Comparison of ENCODE assay signal across 9 cellular contexts in the genomic region with DNA sequence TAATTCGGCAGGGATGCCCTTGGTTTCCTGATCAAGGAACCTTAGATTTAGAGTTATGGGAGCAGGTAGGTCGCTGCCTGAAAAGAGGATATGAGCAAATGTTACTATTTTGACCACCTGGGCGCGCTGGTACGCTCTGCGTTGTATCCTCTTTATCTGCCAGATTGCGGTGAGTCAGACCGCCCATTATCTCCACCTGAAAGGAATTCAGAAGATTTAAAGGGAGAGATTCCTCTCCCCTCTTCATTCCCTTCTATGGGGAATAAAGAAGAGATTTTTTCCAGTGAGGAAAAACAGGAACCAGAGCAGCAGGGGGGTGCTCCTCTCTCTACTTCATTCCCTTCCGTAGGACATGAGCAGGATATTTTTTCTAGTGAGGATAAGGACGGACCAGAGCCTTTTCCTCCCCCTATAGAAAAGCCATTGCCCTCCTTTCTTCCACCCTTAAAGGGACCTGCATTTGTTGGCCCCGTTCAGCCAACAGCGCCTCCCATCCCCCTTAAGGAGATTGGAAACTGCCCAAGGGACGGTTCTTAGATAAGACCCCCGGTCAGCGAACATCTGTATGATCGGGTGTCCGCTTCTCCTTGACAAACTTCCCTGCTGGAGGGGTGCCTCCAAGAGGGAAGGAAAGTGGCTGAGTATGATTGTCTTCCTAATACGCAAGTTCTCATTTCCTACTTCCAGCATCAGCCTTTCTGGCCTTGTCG. TPM values are rescaled to one million over a fixed set of nuclear protein-coding genes. Genes with fewer than 3 reads are reported as not detected.
DNase-seq lines count a peak whose midpoint lies in the region; ATAC-seq lines count a peak whose summit lies in the region.
"Had no signal": no experiment of that assay in that cellular context is flagged by ENCODE, and none has a peak within 500 bp of the region (broad histone marks: within the 10 kb centered on the region; RNA-seq: fewer than 3 reads in every experiment).

No MANE protein-coding gene starts in this region.

- ATAC-seq in GM18498 (IDR thresholded peaks at IDR 0.05; ENCODE audit: unreplicated experiment): peak; percentile 26
- peak; percentile 37 for ATAC-seq in activated naive CD8-positive, alpha-beta T cell treated with anti-CD3 and anti-CD28 coated beads, Interleukin-2, amount 10 ng/mL, durations not matched to agents 7 days and 5 days (ENCODE audit: low read depth)
- ATAC-seq in GM21576 (IDR thresholded peaks at IDR 0.05; ENCODE audit: unreplicated experiment): no peak

- no peaks in the 10 kb centered on the region for H3K9me3 Mint-ChIP-seq in activated naive CD8-positive, alpha-beta T cell treated with anti-CD3 and anti-CD28 coated beads, Interleukin-2, amount 10 ng/mL, durations not matched to agents 7 days and 5 days

- peaks cover 41% of the 10 kb centered on the region for H3K4me1 ChIP-seq in HUES6 (ENCODE audit: control insufficient read depth, insufficient read depth, low read length)
- peaks cover 0 to 14% (median 5%) of the 10 kb centered on the region in 5 donors for H3K4me1 ChIP-seq in subcutaneous abdominal adipose tissue (ENCODE audit: control insufficient read depth in 5 of 5, insufficient read depth in 5 of 5, low read length in 5 of 5)

- H3K4me3 ChIP-seq in HUES6 (ENCODE audit: low read depth, low read length) (peak overlapping the region; percentile 61), subcutaneous abdominal adipose tissue (ENCODE audit: low read depth in 1 of 5, low read length in 5 of 5) (peak overlapping the region in 4 of 5 donors; percentile 29 to 59 (median 52))

- peaks cover 2% of the 10 kb centered on the region; the same call in 1 of the 2 replicates for H3K9me3 ChIP-seq in HUES6 (ENCODE audit: control insufficient read depth, insufficient read depth, low read depth, low read length)
- H3K9me3 ChIP-seq in subcutaneous abdominal adipose tissue (ENCODE audit: control insufficient read depth in 5 of 5, low read length in 5 of 5): no peaks in the 10 kb centered on the region

- no peak overlapping the region for H3K27ac Mint-ChIP-seq in activated naive CD8-positive, alpha-beta T cell treated with anti-CD3 and anti-CD28 coated beads, Interleukin-2, amount 10 ng/mL, durations not matched to agents 7 days and 5 days

- POLR2A ChIA-PET in activated naive CD8-positive, alpha-beta T cell treated with anti-CD3 and anti-CD28 coated beads, Interleukin-2, amount 10 ng/mL, durations not matched to agents 7 days and 5 days (lab: Charles Lee): interaction anchor here (0.7 to 1.4 kb wide), 2 partner anchors 107 to 123 kb away, joined by 3 to 4 read pairs; a partner anchor contains a TSS

- H3K27me3 Mint-ChIP-seq in activated naive CD8-positive, alpha-beta T cell treated with anti-CD3 and anti-CD28 coated beads, Interleukin-2, amount 10 ng/mL, durations not matched to agents 7 days and 5 days: peaks cover 19% of the 10 kb centered on the region

- peak overlapping the region; percentile 91 for H3K4me3 Mint-ChIP-seq in activated naive CD8-positive, alpha-beta T cell treated with anti-CD3 and anti-CD28 coated beads, Interleukin-2, amount 10 ng/mL, durations not matched to agents 7 days and 5 days

- H3K27me3 ChIP-seq in HUES6 (ENCODE audit: control insufficient read depth, insufficient read depth, low read length) (no peaks in the 10 kb centered on the region), subcutaneous abdominal adipose tissue (ENCODE audit: control insufficient read depth in 5 of 5, insufficient read depth in 4 of 5, low read length in 5 of 5) (no peaks in the 10 kb centered on the region)

- H3K9ac ChIP-seq in HUES6 (ENCODE audit: low read length) (peak overlapping the region; percentile 83), subcutaneous abdominal adipose tissue (ENCODE audit: low read length in 5 of 5) (peak overlapping the region in 1 of 5 donors; percentile 30)

- no peaks in the 10 kb centered on the region for H3K36me3 Mint-ChIP-seq in activated naive CD8-positive, alpha-beta T cell treated with anti-CD3 and anti-CD28 coated beads, Interleukin-2, amount 10 ng/mL, durations not matched to agents 7 days and 5 days

- H3K36me3 ChIP-seq in HUES6 (ENCODE audit: control insufficient read depth, insufficient read depth, low read length): no peaks in the 10 kb centered on the region
- H3K36me3 ChIP-seq in subcutaneous abdominal adipose tissue (ENCODE audit: control insufficient read depth in 5 of 5, insufficient read depth in 5 of 5, low read length in 5 of 5): no peaks in the 10 kb centered on the region

- H3K4me1 Mint-ChIP-seq in activated naive CD8-positive, alpha-beta T cell treated with anti-CD3 and anti-CD28 coated beads, Interleukin-2, amount 10 ng/mL, durations not matched to agents 7 days and 5 days: peaks cover 13% of the 10 kb centered on the region

- H3K27ac ChIP-seq in HUES6 (ENCODE audit: low read depth, low read length) (peak overlapping the region; percentile 97), subcutaneous abdominal adipose tissue (ENCODE audit: low read depth, low read length) (no peak overlapping the region)

- no peak for DNase-seq in activated naive CD8-positive, alpha-beta T cell treated with anti-CD3 and anti-CD28 coated beads, Interleukin-2, amount 10 ng/mL, durations not matched to agents 7 days and 5 days
- DNase-seq in iPS-NIHi11 (ENCODE audit: low spot score) (peak; percentile 12), GM03348 (ENCODE audit: low spot score) (no peak), NCI-H510A treated with DMSO at 0.1 percent for 48 hours (lab: John Stamatoyannopoulos, UW) (no peak)

RNA-seq across cellular contexts. Expression of a gene that starts 34.1 kb away (rescaled TPM):
- not detected for total RNA-seq in activated naive CD8-positive, alpha-beta T cell treated with anti-CD3 and anti-CD28 coated beads, Interleukin-2, amount 10 ng/mL, durations not matched to agents 7 days and 5 days
- total RNA-seq: temporal lobe had no signal

RNA-seq across cellular contexts. Expression of a gene that starts 44.0 kb away (rescaled TPM):
- total RNA-seq in activated naive CD8-positive, alpha-beta T cell treated with anti-CD3 and anti-CD28 coated beads, Interleukin-2, amount 10 ng/mL, durations not matched to agents 7 days and 5 days: not detected
- total RNA-seq: temporal lobe had no signal
